Comparison of ENCODE assay signal across 28 cellular contexts in genomic region chr17:55813944-55814343, GRCh38.
"Had no signal": no experiment of that assay in that cellular context is flagged by ENCODE, and none has a peak within 500 bp of the region (broad histone marks: within the 10 kb centered on the region; RNA-seq: fewer than 3 reads in every experiment).

No MANE protein-coding gene starts in this region.

- H3K27ac Mint-ChIP-seq: activated CD4-positive, alpha-beta memory T cell treated with anti-CD3 and anti-CD28 coated beads, Interleukin-2, amount 10 ng/mL, durations not matched to agents 7 days and 5 days; activated CD8-positive, alpha-beta memory T cell treated with anti-CD3 and anti-CD28 coated beads, Interleukin-2, amount 10 ng/mL, durations not matched to agents 7 days and 5 days; activated naive CD4-positive, alpha-beta T cell treated with anti-CD3 and anti-CD28 coated beads, Interleukin-2, amount 10 ng/mL, durations not matched to agents 7 days and 5 days; activated naive CD8-positive, alpha-beta T cell; activated naive CD8-positive, alpha-beta T cell treated with anti-CD3 and anti-CD28 coated beads, Interleukin-2, amount 50 U/mL, for 24 hours; brain had no signal

- H3K4me3 ChIP-seq: SK-N-MC had no signal

- H3K9me3 Mint-ChIP-seq: activated naive CD4-positive, alpha-beta T cell treated with anti-CD3 and anti-CD28 coated beads, Interleukin-2, amount 10 ng/mL, durations not matched to agents 7 days and 5 days; activated naive CD8-positive, alpha-beta T cell treated with anti-CD3 and anti-CD28 coated beads, Interleukin-2, amount 50 U/mL, for 24 hours had no signal

- ATAC-seq: activated CD8-positive, alpha-beta memory T cell treated with anti-CD3 and anti-CD28 coated beads, Interleukin-2, amount 10 ng/mL, durations not matched to agents 7 days and 5 days; activated naive CD8-positive, alpha-beta T cell treated with anti-CD3 and anti-CD28 coated beads, Interleukin-2, amount 50 U/mL, for 24 hours; Panc1 had no signal

- H3K4me1 Mint-ChIP-seq: activated CD4-positive, alpha-beta memory T cell treated with anti-CD3 and anti-CD28 coated beads, Interleukin-2, amount 10 ng/mL, durations not matched to agents 7 days and 5 days; activated naive CD4-positive, alpha-beta T cell treated with anti-CD3 and anti-CD28 coated beads, Interleukin-2, amount 10 ng/mL, durations not matched to agents 7 days and 5 days; central memory CD8-positive, alpha-beta T cell had no signal

- DNase-seq: activated CD4-positive, alpha-beta memory T cell treated with anti-CD3 and anti-CD28 coated beads, Interleukin-2, amount 10 ng/mL, durations not matched to agents 7 days and 5 days; activated CD4-positive, alpha-beta T cell treated with anti-CD3 and anti-CD28 coated beads for 1 hour; activated CD4-positive, alpha-beta T cell treated with anti-CD3 and anti-CD28 coated beads for 48 hours; activated CD4-positive, CD25-positive, alpha-beta regulatory T cell; activated CD8-positive, alpha-beta memory T cell treated with anti-CD3 and anti-CD28 coated beads for 24 hours; activated CD8-positive, alpha-beta memory T cell treated with anti-CD3 and anti-CD28 coated beads, Interleukin-2, amount 10 ng/mL, durations not matched to agents 7 days and 5 days; activated CD8-positive, alpha-beta memory T cell treated with anti-CD3 and anti-CD28 coated beads, Interleukin-2, amount 50 U/mL, for 48 hours; activated effector memory CD4-positive, alpha-beta T cell treated with Interleukin-2 at 50 U/mL for 16 hours; activated naive CD4-positive, alpha-beta T cell treated with anti-CD3 and anti-CD28 coated beads, Interleukin-2, amount 10 ng/mL, durations not matched to agents 7 days and 5 days; activated naive CD8-positive, alpha-beta T cell treated with anti-CD3 and anti-CD28 coated beads, Interleukin-2, amount 50 U/mL, for 24 hours; activated T-cell treated with anti-CD3 and anti-CD28 coated beads, Interleukin-2, amount 50 U/mL, for 48 hours; anterior cingulate cortex; NCI-H1417 treated with DMSO at 0.1 percent for 48 hours; NCI-H187 treated with DMSO at 0.1 percent for 48 hours; NCI-H2081; NCI-H2171 treated with DMSO at 0.1 percent for 48 hours; NCI-H226; NCI-H446 treated with DMSO at 0.1 percent for 48 hours; NCI-H524; NCI-H82; T1000; WERI-Rb-1 had no signal

- H3K27ac ChIP-seq: KMS-11, SK-N-MC, WERI-Rb-1 had no signal

- H3K9ac ChIP-seq: KMS-11 had no signal

- H3K4me2 ChIP-seq: KMS-11 had no signal

- H3K36me3 ChIP-seq: WERI-Rb-1 had no signal

- H3K36me3 Mint-ChIP-seq: activated CD8-positive, alpha-beta memory T cell treated with anti-CD3 and anti-CD28 coated beads, Interleukin-2, amount 10 ng/mL, durations not matched to agents 7 days and 5 days; activated naive CD4-positive, alpha-beta T cell treated with anti-CD3 and anti-CD28 coated beads, Interleukin-2, amount 10 ng/mL, durations not matched to agents 7 days and 5 days; activated naive CD8-positive, alpha-beta T cell; brain had no signal

- H3K4me3 Mint-ChIP-seq: activated CD4-positive, alpha-beta memory T cell treated with anti-CD3 and anti-CD28 coated beads, Interleukin-2, amount 10 ng/mL, durations not matched to agents 7 days and 5 days; activated CD8-positive, alpha-beta memory T cell treated with anti-CD3 and anti-CD28 coated beads, Interleukin-2, amount 10 ng/mL, durations not matched to agents 7 days and 5 days; activated naive CD4-positive, alpha-beta T cell treated with anti-CD3 and anti-CD28 coated beads, Interleukin-2, amount 10 ng/mL, durations not matched to agents 7 days and 5 days; activated naive CD8-positive, alpha-beta T cell; activated naive CD8-positive, alpha-beta T cell treated with anti-CD3 and anti-CD28 coated beads, Interleukin-2, amount 50 U/mL, for 24 hours; brain; central memory CD8-positive, alpha-beta T cell had no signal
